ENCODE assay signal across 8 cellular contexts in the genomic region with DNA sequence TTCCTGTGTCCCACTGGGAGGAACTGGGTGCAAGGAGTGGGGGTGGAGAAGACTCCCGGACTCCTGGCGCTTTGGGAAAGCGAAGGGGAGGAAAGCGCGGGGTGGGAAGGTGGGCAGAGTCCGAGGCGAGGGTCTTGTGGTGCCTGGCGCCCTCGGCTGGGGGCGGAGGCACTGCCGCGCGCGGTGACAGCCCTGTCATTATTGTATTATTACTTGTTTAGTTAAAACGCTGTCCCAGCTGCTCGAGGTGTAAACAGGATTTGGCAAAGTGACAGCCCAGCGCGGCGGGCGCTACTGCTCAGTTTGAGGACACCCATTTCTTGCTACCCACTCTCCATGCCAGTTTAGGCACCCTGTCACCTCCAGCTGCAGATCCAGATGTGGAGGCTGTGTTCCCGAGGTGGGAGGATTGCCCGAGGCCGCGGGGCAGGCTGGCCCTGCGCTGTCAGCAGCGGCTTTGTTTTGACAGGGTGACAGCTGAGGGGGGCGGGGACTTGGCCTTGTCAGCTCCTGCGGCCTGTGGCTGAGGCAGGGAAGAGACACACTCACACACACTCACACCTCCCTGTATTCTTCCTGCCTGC. TPM values are rescaled to one million over a fixed set of nuclear protein-coding genes. Genes with fewer than 3 reads are reported as not detected.
DNase-seq lines count a peak whose midpoint lies in the region; ATAC-seq and TF ChIP-seq lines count a peak whose summit lies in the region.

No MANE protein-coding gene starts in this region.

- peak overlapping the region; percentile 95 for H3K27ac Mint-ChIP-seq in mesothelial cell of epicardium

- H3K4me1 Mint-ChIP-seq in mesothelial cell of epicardium: peaks cover 36% of the 10 kb centered on the region

- ATAC-seq in GM19023 (IDR thresholded peaks at IDR 0.05; ENCODE audit: unreplicated experiment) (peak; percentile 46), HG03196 (IDR thresholded peaks at IDR 0.05; ENCODE audit: unreplicated experiment) (peak; percentile 51)

- no peaks in the 10 kb centered on the region for H3K27me3 ChIP-seq in endocrine pancreas (ENCODE audit: control insufficient read depth, insufficient read depth, low read length)

- H3K9me3 Mint-ChIP-seq in mesothelial cell of epicardium: no peaks in the 10 kb centered on the region

- peak overlapping the region; percentile 79 for H3K4me3 ChIP-seq in AG09309 (ENCODE audit: control insufficient read depth, low read depth, low read length)
- H3K4me3 ChIP-seq in endocrine pancreas (ENCODE audit: control insufficient read depth, insufficient read depth, low read length): peak overlapping the region; percentile 73

- peak; percentile 3 for TF ChIP-seq CTCF in AG09309 (IDR thresholded peaks at IDR 0.05; ENCODE audit: control insufficient read depth, insufficient read depth, low read depth, low read length, missing control alignments)
- TF ChIP-seq CTCF in mesothelial cell of epicardium (IDR thresholded peaks at IDR 0.05; ENCODE audit: unreplicated experiment): no peak

- peaks cover 3% of the 10 kb centered on the region for H3K27me3 Mint-ChIP-seq in mesothelial cell of epicardium (ENCODE audit: low read depth)

- H3K9ac ChIP-seq in endocrine pancreas (ENCODE audit: control insufficient read depth, insufficient read depth, low read length): peak overlapping the region; percentile 98

- no peaks in the 10 kb centered on the region for H3K36me3 Mint-ChIP-seq in mesothelial cell of epicardium

- H3K4me1 ChIP-seq in endocrine pancreas (ENCODE audit: control insufficient read depth, insufficient read depth, low read length): peaks cover 6% of the 10 kb centered on the region

- no peaks in the 10 kb centered on the region for H3K36me3 ChIP-seq in endocrine pancreas (ENCODE audit: control insufficient read depth, insufficient read depth, low read length)

- H3K9me3 ChIP-seq in endocrine pancreas (ENCODE audit: control insufficient read depth, low read length): no peaks in the 10 kb centered on the region

- DNase-seq in AG09309 (ENCODE audit: low read depth) (no peak), NCI-H774 (lab: John Stamatoyannopoulos, UW) (peak; percentile 45), mesothelial cell of epicardium (ENCODE audit: low spot score in 2 of 2, unreplicated experiment in 2 of 2) (peak in 1 of 2 experiments; percentile 42)
- peak; percentile 33 for DNase-seq in activated CD8-positive, alpha-beta memory T cell treated with anti-CD3 and anti-CD28 coated beads, Interleukin-2, amount 50 U/mL, for 1 hour (ENCODE audit: extremely low read depth)
- peak; percentile 49 to 50 for DNase-seq in stimulated activated CD8-positive, alpha-beta memory T cell treated with anti-CD3 and anti-CD28 coated beads, Interleukin-15, amount 100 ng/mL, for 4 hours (ENCODE audit: low read depth in 2 of 2)

- peak overlapping the region; percentile 95 for H3K4me3 Mint-ChIP-seq in mesothelial cell of epicardium

RNA-seq across cellular contexts. Expression of gene KAT2B, which starts 1.0 kb away (rescaled TPM):
- total RNA-seq in mesothelial cell of epicardium: 4.2 to 7.8 TPM (median 6.2 TPM) in 3 replicates

RNA-seq across cellular contexts. Expression of gene PP2D1, which starts 29.2 kb away (rescaled TPM):
- not detected in 3 replicates for total RNA-seq in mesothelial cell of epicardium
